8 cellular contexts compared by ENCODE assay signal in the genomic region with DNA sequence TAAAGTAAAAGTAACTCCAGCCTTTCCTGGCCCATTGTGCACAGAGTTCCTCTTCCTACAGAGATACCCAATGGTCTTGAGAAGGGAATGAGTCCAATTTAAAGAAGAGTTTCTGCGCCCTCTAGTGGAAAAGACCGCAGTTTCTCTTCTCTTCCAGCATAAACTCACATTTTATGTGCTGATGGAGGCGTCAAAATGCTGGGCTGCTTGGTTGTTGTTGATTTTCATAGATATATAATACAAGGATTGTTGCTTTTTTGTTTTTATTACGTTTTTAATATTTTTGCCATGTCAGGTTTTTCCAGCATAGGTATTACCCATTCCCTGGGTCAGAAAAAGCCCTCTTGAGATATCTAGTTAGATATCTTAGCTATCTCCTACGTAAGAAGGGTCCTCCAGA.
DNase-seq lines count a peak whose midpoint lies in the region; ATAC-seq, FAIRE-seq and TF ChIP-seq lines count a peak whose summit lies in the region.

No MANE protein-coding gene starts in this region.

- no peak overlapping the region for H3K4me3 ChIP-seq in fibroblast of villous mesenchyme (ENCODE audit: low read depth, low read length)

- POLR2A ChIA-PET in RWPE1 (lab: Yijun Ruan, JAX; ENCODE audit: low non-redundant PET), result no interaction called here

- no peak overlapping the region for H3K27ac ChIP-seq in RWPE1

- no peak for FAIRE-seq in D721Med (lab: Jason Lieb, UNC)

- DNase-seq in D721Med (ENCODE audit: insufficient read length, low spot score) (no peak), HK-2 (ENCODE audit: unreplicated experiment) (peak; percentile 16), RWPE1 (ENCODE audit: low spot score) (no peak), fibroblast of villous mesenchyme (ENCODE audit: low read depth) (peak; percentile 13), activated T-cell treated with anti-CD3 and anti-CD28 coated beads for 4 hours (no peak), ecto neural progenitor cell (ENCODE audit: low spot score) (no peak)

- ATAC-seq in HG02840 (IDR thresholded peaks at IDR 0.05; ENCODE audit: low FRiP score, unreplicated experiment) (no peak), GM19324 (IDR thresholded peaks at IDR 0.05; ENCODE audit: low FRiP score, unreplicated experiment) (no peak)

- CTCF ChIA-PET in RWPE1 (lab: Yijun Ruan, JAX), result interaction anchor here (0.7 kb wide), 1 partner anchor 732 kb away, joined by 4 read pairs; no protein-coding TSS in a partner anchor

- peak; percentile 32 for TF ChIP-seq CTCF in D721Med (IDR thresholded peaks at IDR 0.05; ENCODE audit: insufficient read depth, missing control alignments)
- TF ChIP-seq CTCF in RWPE1 (conservative IDR thresholded peaks at IDR 0.05; ENCODE audit: low read depth), result peak; percentile 21; the same call in 1 of the 2 replicates
- peak; percentile 42 for TF ChIP-seq CTCF in fibroblast of villous mesenchyme (IDR thresholded peaks at IDR 0.05; ENCODE audit: insufficient read depth, low read depth, low read length)

Comparison
In these comparisons a context has a peak if more than half of its experiments do, and no peak if none do; other contexts are left out.
1. DNase-seq: peak in HK-2 (single experiment) and fibroblast of villous mesenchyme (single experiment); none in D721Med (single experiment), RWPE1 (single experiment), activated T-cell treated with anti-CD3 and anti-CD28 coated beads for 4 hours (single experiment) and ecto neural progenitor cell (single experiment).
2. Peak in every context shown above with its lines, with median percentiles within 50 percentile points of each other: CTCF ChIP-seq.